In the genomic region with DNA sequence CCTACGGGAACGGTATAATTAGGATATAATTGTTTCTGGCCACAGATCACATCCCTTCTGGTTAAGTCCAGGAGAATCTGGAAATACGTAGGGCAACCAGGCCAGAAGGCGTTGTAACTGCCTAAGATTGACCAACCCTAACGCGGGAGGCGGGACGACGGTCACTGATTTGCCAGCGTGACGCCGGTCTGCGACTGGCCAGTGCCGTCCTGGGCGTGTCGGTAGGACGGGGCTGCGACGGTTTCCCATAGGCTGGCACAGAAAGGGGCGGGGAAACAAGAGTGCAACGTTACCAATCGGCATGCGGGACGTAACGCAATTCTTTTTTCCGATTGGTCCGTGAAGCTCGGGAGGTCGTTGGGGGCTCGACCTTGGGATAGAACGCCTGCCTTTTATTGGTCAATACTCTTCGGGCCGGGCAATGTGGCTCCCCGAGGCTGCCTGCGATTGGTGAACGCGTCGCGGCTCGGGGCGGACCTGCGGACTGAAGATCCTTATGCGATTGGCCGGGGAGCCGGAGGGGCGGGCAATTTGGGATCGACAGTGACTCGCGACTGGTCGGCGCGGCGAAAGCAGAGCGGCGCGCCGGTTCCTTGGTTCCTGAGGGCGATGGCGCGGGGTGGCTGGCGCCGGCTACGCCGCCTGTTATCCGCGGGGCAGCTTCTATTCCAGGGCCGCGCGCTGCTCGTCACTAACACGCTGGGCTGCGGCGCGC, we compare ENCODE assay signal across 8 cellular contexts. TPM values are rescaled to one million over a fixed set of nuclear protein-coding genes. Genes with fewer than 3 reads are reported as not detected.
DNase-seq lines count a peak whose midpoint lies in the region; ATAC-seq, FAIRE-seq and TF ChIP-seq lines count a peak whose summit lies in the region.

A gene (plus strand): TSS at position 546 of the 715 bp plus-strand sequence. CDS start 64 bp downstream, at position 610.

- H3K27me3 ChIP-seq in breast epithelium (no peaks in the 10 kb centered on the region), iPS-18a (ENCODE audit: control insufficient read depth, insufficient read depth, low read length) (no peaks in the 10 kb centered on the region), skeletal muscle satellite cell (ENCODE audit: control insufficient read depth, insufficient read depth, low read length) (no peaks in the 10 kb centered on the region)

- peak; percentile 61 for TF ChIP-seq POLR2A in A549 (IDR thresholded peaks at IDR 0.05; ENCODE audit: low read length)
- TF ChIP-seq POLR2A in breast epithelium (IDR thresholded peaks at IDR 0.05) = peak; percentile 92

- FAIRE-seq in A549 (lab: Jason Lieb, UNC) = peak; percentile 54

- peak within 1 kb of the TSS; percentile 62 to 87 for H3K27ac ChIP-seq in A549
- peak within 1 kb of the TSS; percentile 90 for H3K27ac ChIP-seq in VCaP
- peak within 1 kb of the TSS; percentile 95 to 99 for H3K27ac ChIP-seq in breast epithelium
- no peak within 1 kb of the TSS for H3K27ac ChIP-seq in iPS-18a (ENCODE audit: low read length)

- TF ChIP-seq CTCF in A549 (IDR thresholded peaks at IDR 0.05) (no peak), VCaP (conservative IDR thresholded peaks at IDR 0.05) (no peak), breast epithelium (IDR thresholded peaks at IDR 0.05) (peak in 2 of 3 donors; percentile 17 to 34)

- H3K4me2 ChIP-seq in A549 = peak within 1 kb of the TSS; percentile 81
- peak within 1 kb of the TSS; percentile 95 for H3K4me2 ChIP-seq in skeletal muscle satellite cell (ENCODE audit: low read length)

- no peak for TF ChIP-seq EP300 in A549 (IDR thresholded peaks at IDR 0.05)

- DNase-seq in A549 (ENCODE audit: low read depth in 1 of 2, low spot score in 1 of 2) = peak; percentile 70 to 99
- peak; percentile 100 for DNase-seq in NCI-H2196 (lab: John Stamatoyannopoulos, UW; ENCODE audit: unreplicated experiment)
- peak; percentile 100 for DNase-seq in breast epithelium (ENCODE audit: low spot score in 2 of 2)

- 1% methylated on average over 29 of the region's 74 CpGs for WGBS in A549 (ENCODE audit: missing lambda C conversion rate)

- H3K36me3 ChIP-seq in breast epithelium (no peaks in the 10 kb centered on the region), iPS-18a (ENCODE audit: control insufficient read depth, low read depth, low read length) (peaks cover 8% of the 10 kb centered on the region), skeletal muscle satellite cell (ENCODE audit: insufficient read depth, low read length) (peaks cover 4% of the 10 kb centered on the region)

- H3K4me3 ChIP-seq in A549 (peak within 1 kb of the TSS; percentile 65), breast epithelium (peak within 1 kb of the TSS; percentile 77 to 96 (median 82)), iPS-18a (ENCODE audit: low read length) (peak within 1 kb of the TSS; percentile 88), skeletal muscle satellite cell (ENCODE audit: low read length) (peak within 1 kb of the TSS; percentile 84)

- TF ChIP-seq RAD21 in A549 (conservative IDR thresholded peaks at IDR 0.05 in 1 of 2, IDR thresholded peaks at IDR 0.05 in 1 of 2) = no peak

- POLR2A ChIA-PET in A549 (lab: Yijun Ruan, JAX) = interaction anchor here (0.6 to 2.2 kb wide), 9 partner anchors 11 to 1664 kb away, joined by 3 to 9 read pairs (median 4); a partner anchor contains a TSS

- H3K9me3 ChIP-seq in A549 (no peaks in the 10 kb centered on the region), breast epithelium (no peaks in the 10 kb centered on the region), iPS-18a (ENCODE audit: control insufficient read depth, low read depth, low read length) (no peaks in the 10 kb centered on the region), skeletal muscle satellite cell (replicated peaks; ENCODE audit: low read length) (no peaks in the 10 kb centered on the region)

- peaks cover 14% of the 10 kb centered on the region; the same call in 2 of the 3 replicates for H3K4me1 ChIP-seq in A549
- H3K4me1 ChIP-seq in breast epithelium = peaks cover 0 to 8% of the 10 kb centered on the region in 2 donors
- peaks cover 13% of the 10 kb centered on the region for H3K4me1 ChIP-seq in iPS-18a (ENCODE audit: control insufficient read depth, low read depth, low read length)
- H3K4me1 ChIP-seq in skeletal muscle satellite cell (ENCODE audit: control insufficient read depth, insufficient read depth, low read length) = peaks cover 15% of the 10 kb centered on the region

- peak; percentile 92 to 94 for ATAC-seq in A549
- peak; percentile 85 for ATAC-seq in GM18867 (IDR thresholded peaks at IDR 0.05; ENCODE audit: unreplicated experiment)
- ATAC-seq in HG03108 (IDR thresholded peaks at IDR 0.05; ENCODE audit: unreplicated experiment) = peak; percentile 81

- CTCF ChIA-PET in A549 (lab: Yijun Ruan, JAX) = interaction anchor here (0.6 to 5.8 kb wide), 18 partner anchors 9 to 226 kb away, joined by 3 to 60 read pairs (median 5); a partner anchor contains a TSS

- H3K9ac ChIP-seq in iPS-18a (ENCODE audit: low read length) (peak within 1 kb of the TSS; percentile 69), skeletal muscle satellite cell (ENCODE audit: low read depth, low read length) (peak within 1 kb of the TSS; percentile 87)

- intact Hi-C loops in breast epithelium (cut with DNase I; ENCODE audit: low total_unique reads) = no loop called here

TF ChIP-seq in A549, 52 proteins besides CTCF, POLR2A, EP300 and RAD21 (continues in another document):
- no peak for TF ChIP-seq BHLHE40 (IDR thresholded peaks at IDR 0.05; ENCODE audit: low read depth, low read length)
- no peak for TF ChIP-seq CBX8 (IDR thresholded peaks at IDR 0.05)
- no peak for TF ChIP-seq NFE2L2 (conservative IDR thresholded peaks at IDR 0.05; ENCODE audit: low read length)
- no peak for TF ChIP-seq FOSB (CRISPR knock-in tag; IDR thresholded peaks at IDR 0.05)
- TF ChIP-seq MYC (IDR thresholded peaks at IDR 0.05; ENCODE audit: borderline replicate concordance, low read length) = no peak
- TF ChIP-seq GATA3 (IDR thresholded peaks at IDR 0.05; ENCODE audit: borderline replicate concordance) = no peak
- TF ChIP-seq RFX5 (IDR thresholded peaks at IDR 0.05) = peak; percentile 94
- TF ChIP-seq EHMT2 (IDR thresholded peaks at IDR 0.05; ENCODE audit: low read depth) = no peak
- TF ChIP-seq, protein P1, sequence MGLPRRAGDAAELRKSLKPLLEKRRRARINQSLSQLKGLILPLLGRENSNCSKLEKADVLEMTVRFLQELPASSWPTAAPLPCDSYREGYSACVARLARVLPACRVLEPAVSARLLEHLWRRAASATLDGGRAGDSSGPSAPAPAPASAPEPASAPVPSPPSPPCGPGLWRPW (IDR thresholded peaks at IDR 0.05) = no peak
- no peak for TF ChIP-seq CHD4 (IDR thresholded peaks at IDR 0.05; ENCODE audit: borderline replicate concordance)
- no peak for TF ChIP-seq ZNF302 (CRISPR knock-in tag; IDR thresholded peaks at IDR 0.05)
- no peak for TF ChIP-seq POLR2AphosphoS2 (conservative IDR thresholded peaks at IDR 0.05; ENCODE audit: low read length)
- no peak for TF ChIP-seq NR3C1 (IDR thresholded peaks at IDR 0.05)
- peak in 1 of 2 experiments; percentile 21; a peak in 1 of 5 replicates for TF ChIP-seq JUN (IDR thresholded peaks at IDR 0.05)
- 0 out of 2 replicates have a peak, but pooled peaks have one; percentile 46 for TF ChIP-seq NPAS2 (CRISPR knock-in tag; IDR thresholded peaks at IDR 0.05; ENCODE audit: borderline replicate concordance)
- no peak for TF ChIP-seq RNF2 (IDR thresholded peaks at IDR 0.05; ENCODE audit: borderline replicate concordance, low read depth)
- TF ChIP-seq CHD2 (IDR thresholded peaks at IDR 0.05; ENCODE audit: low read length, partially characterized antibody) = no peak
- TF ChIP-seq ESRRA (IDR thresholded peaks at IDR 0.05; ENCODE audit: borderline replicate concordance, low read length) = peak; percentile 87; the same call in 1 of the 2 replicates
- TF ChIP-seq ZSCAN20 (CRISPR knock-in tag; IDR thresholded peaks at IDR 0.05) = 0 out of 2 replicates have a peak, but pooled peaks have one; percentile 36
- TF ChIP-seq, protein P2, sequence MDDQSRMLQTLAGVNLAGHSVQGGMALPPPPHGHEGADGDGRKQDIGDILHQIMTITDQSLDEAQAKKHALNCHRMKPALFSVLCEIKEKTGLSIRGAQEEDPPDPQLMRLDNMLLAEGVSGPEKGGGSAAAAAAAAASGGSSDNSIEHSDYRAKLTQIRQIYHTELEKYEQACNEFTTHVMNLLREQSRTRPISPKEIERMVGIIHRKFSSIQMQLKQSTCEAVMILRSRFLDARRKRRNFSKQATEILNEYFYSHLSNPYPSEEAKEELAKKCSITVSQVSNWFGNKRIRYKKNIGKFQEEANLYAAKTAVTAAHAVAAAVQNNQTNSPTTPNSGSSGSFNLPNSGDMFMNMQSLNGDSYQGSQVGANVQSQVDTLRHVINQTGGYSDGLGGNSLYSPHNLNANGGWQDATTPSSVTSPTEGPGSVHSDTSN (IDR thresholded peaks at IDR 0.05) = peak; percentile 87
- TF ChIP-seq CEBPB (IDR thresholded peaks at IDR 0.05) = no peak
- 0 out of 2 replicates have a peak, but pooled peaks have one; percentile 42 for TF ChIP-seq TFCP2L1 (CRISPR knock-in tag; IDR thresholded peaks at IDR 0.05)
- TF ChIP-seq HEYL (CRISPR knock-in tag; IDR thresholded peaks at IDR 0.05) = peak; percentile 49; the same call in 1 of the 2 replicates
- peak; percentile 88 for TF ChIP-seq HOXB13 (CRISPR knock-in tag; IDR thresholded peaks at IDR 0.05; ENCODE audit: low read depth)
- TF ChIP-seq, protein P3, sequence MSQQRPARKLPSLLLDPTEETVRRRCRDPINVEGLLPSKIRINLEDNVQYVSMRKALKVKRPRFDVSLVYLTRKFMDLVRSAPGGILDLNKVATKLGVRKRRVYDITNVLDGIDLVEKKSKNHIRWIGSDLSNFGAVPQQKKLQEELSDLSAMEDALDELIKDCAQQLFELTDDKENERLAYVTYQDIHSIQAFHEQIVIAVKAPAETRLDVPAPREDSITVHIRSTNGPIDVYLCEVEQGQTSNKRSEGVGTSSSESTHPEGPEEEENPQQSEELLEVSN (IDR thresholded peaks at IDR 0.05; ENCODE audit: borderline replicate concordance, low read depth) = no peak

RNA-seq across cellular contexts. Expression of the gene that starts here (rescaled TPM):
- polyA plus RNA-seq in A549 (2011; rRNA removed) (8.3 and 11.4 TPM in 2 replicates), A549 (2017; fragmentation: RNase III; extraction: RNeasy Plus Mini Kit Qiagen cat#74134 plus additional on column Dnase treatment) (12.2 to 13.9 TPM (median 12.3 TPM) in 3 replicates)
- polyA plus RNA-seq in A549 (2012; cell fraction: cytosol; rRNA removed) = 21.3 and 27.1 TPM in 2 replicates
- 11.6 and 15.3 TPM in 2 replicates for polyA plus RNA-seq in A549 (2012; cell fraction: nucleus; rRNA removed)
- polyA minus RNA-seq in A549 (2011; rRNA and poly(A)+ RNA removed) = 11.7 and 13.5 TPM in 2 replicates
- 10 to 100 TPM; 24.3 to 41.3 (median 37.1) TPM for total RNA-seq in breast epithelium
- 9.9 and 12.9 TPM in 2 replicates for total RNA-seq in skeletal muscle satellite cell (2012; rRNA removed)

Comparison
In these comparisons a context has a peak if more than half of its experiments do, and no peak if none do; other contexts are left out.
1. CTCF ChIP-seq: peak in breast epithelium (2 of 3); none in A549 (single experiment) and VCaP (single experiment).
2. Peak in every context shown above with its lines, with median percentiles within 50 percentile points of each other: ATAC-seq, DNase-seq and H3K4me3 ChIP-seq.